In genomic region chr11:93967258-93967657, GRCh38 we compare ENCODE assay signal across 1 cellular context.
TF ChIP-seq lines count a peak whose summit lies in the region.

No MANE protein-coding gene starts in this region.

TF ChIP-seq in HepG2, 621 proteins besides CTCF, POLR2A, EP300 and RAD21:
- TF ChIP-seq TP53 (CRISPR knock-in tag; conservative IDR thresholded peaks at IDR 0.05), result no peak
- peak; percentile 23; the same call in 1 of the 2 replicates for TF ChIP-seq CEBPB (IDR thresholded peaks at IDR 0.05; ENCODE audit: borderline replicate concordance, low read depth, low read length)
